Comparison of ENCODE assay signal across 12 cellular contexts in genomic region chr6:30749554-30750378, GRCh38. TPM values are rescaled to one million over a fixed set of nuclear protein-coding genes. Genes with fewer than 3 reads are reported as not detected.
DNase-seq lines count a peak whose midpoint lies in the region; ATAC-seq and TF ChIP-seq lines count a peak whose summit lies in the region.
"Had no signal": no experiment of that assay in that cellular context is flagged by ENCODE, and none has a peak within 500 bp of the region (broad histone marks: within the 10 kb centered on the region; RNA-seq: fewer than 3 reads in every experiment).

No MANE protein-coding gene starts in this region.

- peak overlapping the region; percentile 31 for H3K18ac ChIP-seq in trophoblast cell (ENCODE audit: low read length)

- TF ChIP-seq CTCF in Panc1 (IDR thresholded peaks at IDR 0.05) (no peak), fibroblast of lung (conservative IDR thresholded peaks at IDR 0.05 in 1 of 2, IDR thresholded peaks at IDR 0.05 in 1 of 2; ENCODE audit: low read depth in 1 of 2, low read length in 2 of 2) (no peak), ovary (IDR thresholded peaks at IDR 0.05) (no peak), WTC11 (IDR thresholded peaks at IDR 0.05) (no peak)

- H3K4me3 ChIP-seq in Panc1 (ENCODE audit: low read depth in 2 of 2, low read length in 2 of 2) (no peak overlapping the region), fibroblast of lung (replicated peaks in 1 of 4; ENCODE audit: control extremely low read depth in 1 of 4, insufficient read depth in 1 of 4, low read depth in 3 of 4, low read length in 4 of 4) (no peak overlapping the region), trophoblast cell (ENCODE audit: low read depth, low read length) (no peak overlapping the region), ovary (no peak overlapping the region)
- H3K4me3 ChIP-seq: neural progenitor cell had no signal

- H2BK12ac ChIP-seq in trophoblast cell (ENCODE audit: low read length) = peak overlapping the region; percentile 97

- peaks cover 2% of the 10 kb centered on the region; the same call in 1 of the 2 replicates for H3K27me3 Mint-ChIP-seq in WTC11 (ENCODE audit: low read depth)

- H3K4me2 ChIP-seq in fibroblast of lung (ENCODE audit: extremely low read depth, insufficient read depth, low read length) = no peak overlapping the region
- no peak overlapping the region for H3K4me2 ChIP-seq in trophoblast cell (ENCODE audit: low read length)
- H3K4me2 ChIP-seq: neural progenitor cell had no signal

- no peak for TF ChIP-seq POLR2A in ovary (IDR thresholded peaks at IDR 0.05)

- H2AK5ac ChIP-seq in trophoblast cell (ENCODE audit: low read length) = peak overlapping the region; percentile 85

- in situ Hi-C loops in Panc1 (cut with HindIII; ENCODE audit: low pct_unique_long_range_greater_than_20kb, low sequenced_read_pairs) = no loop called here

- H3K4me3 Mint-ChIP-seq in WTC11 = no peak overlapping the region
- H3K4me3 Mint-ChIP-seq: neural progenitor cell had no signal

- H3K36me3 Mint-ChIP-seq in WTC11 = no peaks in the 10 kb centered on the region
- H3K36me3 Mint-ChIP-seq: neural progenitor cell had no signal

- no peak overlapping the region for H3K9ac ChIP-seq in fibroblast of lung (ENCODE audit: insufficient read depth, low read length)
- no peak overlapping the region for H3K9ac ChIP-seq in trophoblast cell (ENCODE audit: low read length)
- H3K9ac ChIP-seq: neural progenitor cell had no signal

- H3K27me3 ChIP-seq in Panc1 (ENCODE audit: control insufficient read depth, insufficient read depth, low read length) (no peaks in the 10 kb centered on the region), fibroblast of lung (ENCODE audit: control insufficient read depth, insufficient read depth, low read length) (no peaks in the 10 kb centered on the region), trophoblast cell (ENCODE audit: insufficient read depth, low read length) (no peaks in the 10 kb centered on the region), ovary (no peaks in the 10 kb centered on the region)
- H3K27me3 ChIP-seq: neural progenitor cell had no signal

- H3K4me1 ChIP-seq in Panc1 (ENCODE audit: control insufficient read depth, insufficient read depth, low read length) = peaks cover 65% of the 10 kb centered on the region
- H3K4me1 ChIP-seq in fibroblast of lung (ENCODE audit: control insufficient read depth, extremely low read depth, insufficient read depth, low read length) = peaks cover 28% of the 10 kb centered on the region
- H3K4me1 ChIP-seq in trophoblast cell (ENCODE audit: control insufficient read depth in 1 of 2, insufficient read depth in 2 of 2, low read length in 2 of 2) = peaks cover 29 to 32% of the 10 kb centered on the region in 2 experiments
- H3K4me1 ChIP-seq in ovary (ENCODE audit: insufficient read depth) = peaks cover 18% of the 10 kb centered on the region
- H3K4me1 ChIP-seq: neural progenitor cell had no signal

- POLR2A ChIA-PET in Panc1 (lab: Charles Lee) (no interaction called here), WTC11 (lab: Charles Lee) (no interaction called here)

- intact Hi-C loops in Panc1 (cut with micrococcal nuclease; ENCODE audit: unreplicated experiment) (no loop called here), ovary (cut with DNase I) (loop anchor here (5.0 to 10.0 kb wide), 4 partner anchors 63 to 325 kb away; partner anchors contain the start of gene DDR1 (in 2 of the 4))

- no peaks in the 10 kb centered on the region for H3K9me3 ChIP-seq in Panc1 (ENCODE audit: control insufficient read depth, insufficient read depth, low read depth, low read length)
- no peaks in the 10 kb centered on the region for H3K9me3 ChIP-seq in fibroblast of lung (ENCODE audit: control insufficient read depth, insufficient read depth, low read depth, low read length)
- H3K9me3 ChIP-seq in trophoblast cell (ENCODE audit: insufficient read depth, low read depth, low read length) = no peaks in the 10 kb centered on the region
- no peaks in the 10 kb centered on the region for H3K9me3 ChIP-seq in ovary

- no CpG with 5 or more reads among the region's 12 CpGs for WGBS in trophoblast cell (ENCODE audit: extremely low coverage, insufficient coverage, insufficient read length)
- WGBS in ovary, 3 donors = 88 to 90% (median 88%) methylated on average over 11 to 12 of the region's 12 CpGs

- H3K9me3 Mint-ChIP-seq in WTC11 = no peaks in the 10 kb centered on the region
- H3K9me3 Mint-ChIP-seq: neural progenitor cell had no signal

- peak overlapping the region; percentile 20 for H2BK120ac ChIP-seq in trophoblast cell (ENCODE audit: insufficient read depth, low read length, poor library complexity)

- peaks cover 42% of the 10 kb centered on the region for H3K79me1 ChIP-seq in trophoblast cell (ENCODE audit: low read length)

- H3K27ac Mint-ChIP-seq in WTC11 = no peak overlapping the region

- CTCF ChIA-PET in Panc1 (lab: Charles Lee) (interaction anchor here (0.6 kb wide), 2 partner anchors 13 to 72 kb away, joined by 4 to 7 read pairs; no protein-coding TSS in a partner anchor), WTC11 (lab: Charles Lee) (interaction anchor here (0.7 to 1.5 kb wide), 4 partner anchors 14 to 337 kb away, joined by 3 to 4 read pairs (median 3); no protein-coding TSS in a partner anchor)

- H3K36me3 ChIP-seq in Panc1 (ENCODE audit: control insufficient read depth, insufficient read depth, low read length) = no peaks in the 10 kb centered on the region
- H3K36me3 ChIP-seq in fibroblast of lung (ENCODE audit: control insufficient read depth, insufficient read depth, low read length) = no peaks in the 10 kb centered on the region
- H3K36me3 ChIP-seq in trophoblast cell (ENCODE audit: control insufficient read depth in 1 of 2, insufficient read depth in 2 of 2, low read length in 2 of 2) = no peaks in the 10 kb centered on the region
- no peaks in the 10 kb centered on the region for H3K36me3 ChIP-seq in ovary
- H3K36me3 ChIP-seq: neural progenitor cell had no signal

- H3K27ac ChIP-seq in Panc1 (ENCODE audit: low read length) (peak overlapping the region; percentile 91), fibroblast of lung (ENCODE audit: insufficient read depth, low read length) (peak overlapping the region; percentile 26), trophoblast cell (ENCODE audit: low read depth, low read length) (no peak overlapping the region), ovary (no peak overlapping the region)
- H3K27ac ChIP-seq: neural progenitor cell had no signal

- no peak overlapping the region for H4K12ac ChIP-seq in trophoblast cell (ENCODE audit: low read depth, low read length)

- H3K4ac ChIP-seq in trophoblast cell (ENCODE audit: low read depth, low read length) = no peak overlapping the region

- peak; percentile 55 for DNase-seq in COLO668 (lab: John Stamatoyannopoulos, UW; ENCODE audit: unreplicated experiment)
- no peak for DNase-seq in Panc1 (ENCODE audit: low read depth, low spot score)
- no peak for DNase-seq in fibroblast of lung (ENCODE audit: low read depth in 2 of 2)
- no peak for DNase-seq in trophoblast cell
- no peak for DNase-seq in ovary
- no peak for DNase-seq in SIG-M5 (lab: John Stamatoyannopoulos, UW)
- DNase-seq in T-helper 1 cell = no peak
- no peak for DNase-seq in WTC11 (ENCODE audit: low spot score)
- DNase-seq: activated CD4-positive, CD25-positive, alpha-beta regulatory T cell; activated gamma-delta T cell treated with Interleukin-2 at 50 U/mL for 16 hours; NCI-H2081 treated with DMSO at 0.1 percent for 48 hours had no signal

- BruUV-seq in Panc1 (replicated peaks; lab: Mats Ljungman, UMichigan) = no TSS peak

- H4K8ac ChIP-seq in trophoblast cell (ENCODE audit: low read depth, low read length) = peak overlapping the region; percentile 25

- no peak for TF ChIP-seq EP300 in ovary (IDR thresholded peaks at IDR 0.05)

- H4K91ac ChIP-seq in trophoblast cell (ENCODE audit: low read depth, low read length) = peak overlapping the region; percentile 71

- no peaks in the 10 kb centered on the region for H3K79me2 ChIP-seq in fibroblast of lung (ENCODE audit: control insufficient read depth, insufficient read depth, low read length)
- H3K79me2 ChIP-seq in trophoblast cell (ENCODE audit: control insufficient read depth, insufficient read depth, low read length, poor library complexity) = peaks cover 2% of the 10 kb centered on the region

- H2AFZ ChIP-seq in fibroblast of lung (ENCODE audit: low read length) = no peak overlapping the region
- H2AFZ ChIP-seq in trophoblast cell (ENCODE audit: insufficient read depth, low read length, poor library complexity) = no peak overlapping the region
- H2AFZ ChIP-seq: neural progenitor cell had no signal

- peak overlapping the region; percentile 43 for H3K14ac ChIP-seq in trophoblast cell (ENCODE audit: low read length)

- H3K23ac ChIP-seq in trophoblast cell (ENCODE audit: low read length) = no peak overlapping the region

- H2BK5ac ChIP-seq in trophoblast cell (ENCODE audit: low read depth, low read length, poor library complexity) = peak overlapping the region; percentile 29

- ATAC-seq in Panc1 (peak; percentile 46), WTC11 (no peak)

- H4K20me1 ChIP-seq in fibroblast of lung (ENCODE audit: control insufficient read depth, extremely low read depth, insufficient read depth, low read length) = no peaks in the 10 kb centered on the region

- H3K4me1 Mint-ChIP-seq in WTC11 = peaks cover 21% of the 10 kb centered on the region

RNA-seq across cellular contexts. Expression of gene IER3, which starts 5.4 kb away (rescaled TPM):
- total RNA-seq in Panc1 (2021; ENCODE audit: unreplicated experiment) (106 TPM), fibroblast of lung (42.9 and 43.3 TPM in 2 replicates), ovary (100 to 1,000 TPM in 1 of 7 donors, 10 to 100 TPM in 5, 1 to 10 TPM in 1; 9.7 to 221 (median 20.6) TPM), WTC11 (2021) (61.2 to 82.4 TPM (median 61.5 TPM) in 3 replicates)
- 166 TPM for polyA plus RNA-seq in Panc1 (2012; ENCODE audit: insufficient read length)
- polyA plus RNA-seq in fibroblast of lung (34.2 and 102 TPM in 2 replicates), ovary (10 to 100 TPM; 16.1 to 30.6 TPM)
- polyA plus RNA-seq in fibroblast of lung (2012) = 44.9 and 125 TPM in 2 replicates
- polyA minus RNA-seq in fibroblast of lung (ENCODE audit: low replicate concordance) = 8.1 and 14.4 TPM in 2 replicates
- 366 and 374 TPM in 2 replicates for polyA plus RNA-seq in trophoblast cell (2013)

RNA-seq across cellular contexts. Expression of gene FLOT1, which starts 7.3 kb away (rescaled TPM):
- total RNA-seq in Panc1 (2021; ENCODE audit: unreplicated experiment) = 176 TPM
- 221 TPM for polyA plus RNA-seq in Panc1 (2012; ENCODE audit: insufficient read length)
- 136 and 180 TPM in 2 replicates for total RNA-seq in fibroblast of lung
- 301 TPM in 2 replicates for polyA plus RNA-seq in fibroblast of lung
- 219 and 223 TPM in 2 replicates for polyA plus RNA-seq in fibroblast of lung (2012)
- 145 and 206 TPM in 2 replicates for polyA minus RNA-seq in fibroblast of lung (ENCODE audit: low replicate concordance)
- polyA plus RNA-seq in trophoblast cell (2013) = 66.9 and 72.1 TPM in 2 replicates
- total RNA-seq in ovary = 100 to 1,000 TPM in 6 of 7 donors, 10 to 100 TPM in 1; 64.1 to 154 (median 116) TPM
- polyA plus RNA-seq in ovary = 100 to 1,000 TPM; 124 to 180 TPM
- 110 to 121 TPM (median 120 TPM) in 3 replicates for total RNA-seq in WTC11 (2021)

RNA-seq across cellular contexts. Expression of gene TUBB, which starts 29.6 kb away (rescaled TPM):
- 853 TPM for total RNA-seq in Panc1 (2021; ENCODE audit: unreplicated experiment)
- 1,083 TPM for polyA plus RNA-seq in Panc1 (2012; ENCODE audit: insufficient read length)
- total RNA-seq in fibroblast of lung = 432 and 551 TPM in 2 replicates
- polyA plus RNA-seq in fibroblast of lung = 1,493 and 2,513 TPM in 2 replicates
- polyA plus RNA-seq in fibroblast of lung (2012) = 1,291 and 2,040 TPM in 2 replicates
- polyA minus RNA-seq in fibroblast of lung (ENCODE audit: low replicate concordance) = 2,570 and 3,657 TPM in 2 replicates
- 1,464 and 1,542 TPM in 2 replicates for polyA plus RNA-seq in trophoblast cell (2013)
- 100 to 1,000 TPM; 242 to 697 (median 630) TPM for total RNA-seq in ovary
- 100 to 1,000 TPM; 370 to 772 TPM for polyA plus RNA-seq in ovary
- 1,503 to 1,570 TPM (median 1,542 TPM) in 3 replicates for total RNA-seq in WTC11 (2021)

RNA-seq across cellular contexts. Expression of gene MDC1, which starts 32.7 kb away (rescaled TPM):
- total RNA-seq in Panc1 (2021; ENCODE audit: unreplicated experiment) (68.6 TPM), fibroblast of lung (3.3 and 5.0 TPM in 2 replicates), ovary (10 to 100 TPM; 13.1 to 62.5 (median 43.9) TPM), WTC11 (2021) (95.9 to 100 TPM (median 97.9 TPM) in 3 replicates)
- polyA plus RNA-seq in Panc1 (2012; ENCODE audit: insufficient read length) = 36.0 TPM
- polyA plus RNA-seq in fibroblast of lung (3.3 and 7.4 TPM in 2 replicates), ovary (10 to 100 TPM; 20.1 to 39.0 TPM)
- 8.7 and 14.3 TPM in 2 replicates for polyA plus RNA-seq in fibroblast of lung (2012)
- 47.9 and 50.8 TPM in 2 replicates for polyA minus RNA-seq in fibroblast of lung (ENCODE audit: low replicate concordance)
- 29.1 and 32.3 TPM in 2 replicates for polyA plus RNA-seq in trophoblast cell (2013)

RNA-seq across cellular contexts. Expression of gene NRM, which starts 59.0 kb away (rescaled TPM):
- total RNA-seq in Panc1 (2021; ENCODE audit: unreplicated experiment) (21.9 TPM), fibroblast of lung (1.5 and 2.5 TPM in 2 replicates), ovary (10 to 100 TPM in 5 of 7 donors, 1 to 10 TPM in 2; 3.4 to 23.2 (median 15.3) TPM), WTC11 (2021) (31.2 to 33.3 TPM (median 31.3 TPM) in 3 replicates)
- polyA plus RNA-seq in Panc1 (2012; ENCODE audit: insufficient read length) = 26.9 TPM
- polyA plus RNA-seq in fibroblast of lung (18.3 and 39.6 TPM in 2 replicates), ovary (10 to 100 TPM; 15.3 to 15.4 TPM)
- polyA plus RNA-seq in fibroblast of lung (2012) = 21.5 and 46.7 TPM in 2 replicates
- polyA minus RNA-seq in fibroblast of lung (ENCODE audit: low replicate concordance) = 66.6 and 131 TPM in 2 replicates
- polyA plus RNA-seq in trophoblast cell (2013) = 55.7 and 59.4 TPM in 2 replicates

Comparison
In these comparisons a context has a peak if more than half of its experiments do, and no peak if none do; other contexts are left out.
1. H3K27ac ChIP-seq: peak in Panc1 (single experiment) and fibroblast of lung (single experiment); none in trophoblast cell (single experiment) and ovary (0 of 2).